8 cellular contexts compared by ENCODE assay signal in the genomic region with DNA sequence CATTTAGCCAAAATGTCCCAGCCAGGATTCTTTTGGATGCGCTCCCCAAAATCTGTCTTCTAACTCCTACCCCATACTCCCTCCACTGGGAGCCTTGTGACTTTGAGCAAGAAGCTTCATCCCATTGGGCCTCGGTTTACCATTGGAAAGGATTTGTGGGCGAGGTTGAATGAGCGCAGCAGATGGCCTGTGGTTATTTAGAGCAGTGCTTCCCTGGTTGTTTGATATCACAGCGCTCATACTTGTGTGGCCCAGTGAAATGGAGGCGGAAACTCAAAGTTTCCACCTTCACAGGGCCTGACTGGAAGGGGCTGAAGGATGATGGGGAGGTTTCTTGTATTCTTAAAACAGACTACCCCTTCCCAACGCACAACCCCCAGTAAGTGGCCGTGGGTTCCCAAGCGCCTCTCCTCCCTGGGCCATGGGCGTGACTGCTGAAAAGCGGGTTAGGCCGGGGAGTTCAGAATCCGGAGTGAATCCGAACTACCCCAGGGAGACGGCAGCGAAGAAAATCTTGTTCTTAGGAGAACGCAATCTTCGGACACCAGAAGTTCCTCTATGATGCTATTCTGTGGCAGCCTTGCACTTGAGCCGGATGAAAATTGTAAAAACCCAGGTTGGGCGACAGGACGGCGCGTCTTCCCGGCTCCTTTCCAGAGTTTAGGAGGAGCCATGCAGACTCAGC. TPM values are rescaled to one million over a fixed set of nuclear protein-coding genes. Genes with fewer than 3 reads are reported as not detected.
DNase-seq lines count a peak whose midpoint lies in the region; ATAC-seq and TF ChIP-seq lines count a peak whose summit lies in the region.

No MANE protein-coding gene starts in this region.

- no peaks in the 10 kb centered on the region for H3K9me2 ChIP-seq in Loucy (replicated peaks; ENCODE audit: low read depth, low read length)

- peaks cover 3% of the 10 kb centered on the region for H3F3A ChIP-seq in Loucy (ENCODE audit: low read depth)

- DNase-seq in NCI-H82 (lab: John Stamatoyannopoulos, UW) (peak; percentile 74), NCI-H82 treated with DMSO at 0.1 percent for 48 hours (lab: John Stamatoyannopoulos, UW; ENCODE audit: unreplicated experiment) (no peak), stomach (no peak)

- peak overlapping the region; percentile 100 for H3K27ac Mint-ChIP-seq in activated naive CD8-positive, alpha-beta T cell

- WGBS in stomach, 5 donors = 7 to 9% (median 8%) methylated on average over 22 to 24 of the region's 24 CpGs

- H4K20me1 ChIP-seq in Loucy (ENCODE audit: insufficient read depth, low read length, poor library complexity, severe bottlenecking) = peaks cover 45% of the 10 kb centered on the region

- peaks cover 46% of the 10 kb centered on the region for H3K4me1 Mint-ChIP-seq in activated naive CD8-positive, alpha-beta T cell (ENCODE audit: low read depth)

- H3K27me3 ChIP-seq in Loucy (ENCODE audit: insufficient read depth, low read length, poor library complexity, severe bottlenecking) (peaks cover 13% of the 10 kb centered on the region), iPS-20b (ENCODE audit: insufficient read depth, low read length) (peaks cover 30% of the 10 kb centered on the region), stomach (no peaks in the 10 kb centered on the region)

- H3K27me3 Mint-ChIP-seq in activated naive CD8-positive, alpha-beta T cell = no peaks in the 10 kb centered on the region

- H3K79me2 ChIP-seq in Loucy (ENCODE audit: insufficient read depth, low read length) = peaks cover 70% of the 10 kb centered on the region

- H3K36me3 ChIP-seq in Loucy (ENCODE audit: insufficient read depth, low read length) (peaks cover 57% of the 10 kb centered on the region), iPS-20b (ENCODE audit: insufficient read depth, low read depth, low read length) (peaks cover 59% of the 10 kb centered on the region), stomach (peaks cover 41 to 67% (median 66%) of the 10 kb centered on the region in 4 donors)

- H3K27ac ChIP-seq in iPS-20b (ENCODE audit: low read length) = peak overlapping the region; percentile 79
- peak overlapping the region; percentile 98 to 100 (median 99) for H3K27ac ChIP-seq in stomach

- H3K9ac ChIP-seq in Loucy (ENCODE audit: low read depth, low read length, poor library complexity, severe bottlenecking) (peak overlapping the region; percentile 100), iPS-20b (ENCODE audit: low read depth, low read length) (peak overlapping the region; percentile 92)

- H3K9me3 Mint-ChIP-seq in activated naive CD8-positive, alpha-beta T cell (ENCODE audit: low read depth) = no peaks in the 10 kb centered on the region

- intact Hi-C loops in stomach (cut with DNase I; ENCODE audit: low total_unique reads) = loop anchor here (10.0 kb wide), 1 partner anchor 114 kb away; no protein-coding TSS in a partner anchor

- peaks cover 18% of the 10 kb centered on the region for H3K36me3 Mint-ChIP-seq in activated naive CD8-positive, alpha-beta T cell

- TF ChIP-seq POLR2A in stomach (IDR thresholded peaks at IDR 0.05) = no peak

- H2AFZ ChIP-seq in Loucy (ENCODE audit: low read length) = peak overlapping the region; percentile 84; the same call in 1 of the 2 replicates

- no peak for TF ChIP-seq CTCF in Loucy (conservative IDR thresholded peaks at IDR 0.05; ENCODE audit: low read length)
- no peak for TF ChIP-seq CTCF in stomach (IDR thresholded peaks at IDR 0.05)

- H3K4me3 Mint-ChIP-seq in activated naive CD8-positive, alpha-beta T cell = peak overlapping the region; percentile 96

- no peaks in the 10 kb centered on the region for H3K9me3 ChIP-seq in Loucy (ENCODE audit: insufficient read depth, low read depth, low read length)
- no peaks in the 10 kb centered on the region for H3K9me3 ChIP-seq in iPS-20b (ENCODE audit: insufficient read depth, low read depth, low read length)
- no peaks in the 10 kb centered on the region for H3K9me3 ChIP-seq in stomach

- peak overlapping the region; percentile 99 for H3K4me3 ChIP-seq in Loucy (ENCODE audit: low read length, poor library complexity, severe bottlenecking)
- peak overlapping the region; percentile 93 for H3K4me3 ChIP-seq in iPS-20b (ENCODE audit: low read length)
- H3K4me3 ChIP-seq in stomach = peak overlapping the region; percentile 95 to 100 (median 98)

- ATAC-seq in GM19324 (IDR thresholded peaks at IDR 0.05; ENCODE audit: low FRiP score, unreplicated experiment) (no peak), HG02938 (IDR thresholded peaks at IDR 0.05; ENCODE audit: unreplicated experiment) (no peak)

- no peak for TF ChIP-seq EP300 in stomach (IDR thresholded peaks at IDR 0.05)

- H3K4me1 ChIP-seq in Loucy (ENCODE audit: insufficient read depth, low read length, poor library complexity, severe bottlenecking) (peaks cover 25% of the 10 kb centered on the region), iPS-20b (ENCODE audit: insufficient read depth, low read length) (peaks cover 4% of the 10 kb centered on the region; the same call in 1 of the 2 replicates), stomach (peaks cover 33 to 53% (median 47%) of the 10 kb centered on the region in 4 donors)

- peak overlapping the region; percentile 94 for H3K4me2 ChIP-seq in Loucy (ENCODE audit: low read depth, low read length, poor library complexity, severe bottlenecking)

RNA-seq across cellular contexts. Expression of a gene that starts 1.2 kb away (rescaled TPM):
- 100 to 1,000 TPM; 155 to 438 (median 370) TPM for total RNA-seq in stomach
- polyA plus RNA-seq in stomach = 100 to 1,000 TPM; 592 to 929 (median 872) TPM

RNA-seq across cellular contexts. Expression of a gene that starts 13.4 kb away (rescaled TPM):
- total RNA-seq in stomach = 100 to 1,000 TPM in 2 of 5 donors, 10 to 100 TPM in 3; 36.9 to 684 (median 86.5) TPM
- 100 to 1,000 TPM; 195 to 221 (median 200) TPM for polyA plus RNA-seq in stomach

RNA-seq across cellular contexts. Expression of a gene that starts 17.0 kb away (rescaled TPM):
- total RNA-seq in stomach = 10 to 100 TPM; 15.8 to 47.3 (median 20.0) TPM
- 1 to 10 TPM; 5.1 to 9.5 (median 8.8) TPM for polyA plus RNA-seq in stomach

RNA-seq across cellular contexts. Expression of a gene that starts 51.4 kb away (rescaled TPM):
- total RNA-seq in stomach = 1 to 10 TPM in 1 of 5 donors, under 1 TPM in 2, not detected in 2; 0.29 to 4.0 (median 0.37) TPM
- polyA plus RNA-seq in stomach = under 1 TPM; 0.06 to 0.15 (median 0.08) TPM
